Comparison of ENCODE assay signal across 8 cellular contexts in the genomic region with DNA sequence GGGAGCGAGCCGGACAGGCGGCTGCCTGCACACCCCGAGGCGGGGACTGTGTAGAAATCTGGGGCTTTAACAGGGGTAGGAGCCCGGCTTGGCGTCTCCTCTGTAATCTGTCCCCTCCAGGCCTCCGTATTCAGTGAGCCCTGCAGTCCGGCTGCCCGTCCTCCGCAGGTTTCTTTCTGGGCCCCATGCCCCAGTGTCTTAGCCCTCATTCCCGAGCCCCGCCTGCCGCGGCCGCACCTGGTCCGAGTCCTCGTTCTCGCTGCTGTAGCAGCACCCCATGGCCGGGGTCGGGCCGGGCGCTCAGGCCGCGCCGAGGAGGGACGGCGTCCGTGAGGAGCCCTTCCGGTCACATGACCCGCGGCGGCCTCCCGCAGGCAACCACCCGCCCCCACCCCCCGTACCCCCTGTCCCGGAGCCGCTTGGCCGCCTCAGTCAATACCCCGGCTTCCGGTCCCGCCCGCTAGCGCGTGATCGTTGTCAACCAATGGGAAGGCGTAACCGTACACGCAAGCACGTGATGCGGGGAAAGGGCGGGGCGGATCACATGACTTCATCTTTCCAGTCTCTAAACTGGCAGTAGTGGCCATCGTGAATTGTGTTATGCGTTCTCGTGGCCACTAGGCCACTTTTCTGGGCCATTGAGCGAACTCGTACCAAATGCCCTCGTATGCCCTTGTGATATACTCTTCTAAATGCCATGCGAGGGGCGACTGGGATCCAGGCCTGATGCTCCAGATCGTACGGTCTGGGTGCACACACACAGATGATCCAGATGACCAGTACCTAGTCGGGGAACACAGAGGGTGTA. TPM values are rescaled to one million over a fixed set of nuclear protein-coding genes. Genes with fewer than 3 reads are reported as not detected.
A peak's percentile ranks its signal among the peaks of the same experiment; 100 is the strongest.
DNase-seq lines count a peak whose midpoint lies in the region; ATAC-seq, FAIRE-seq and TF ChIP-seq lines count a peak whose summit lies in the region.

A gene (minus strand): TSS at position 352 of the 808 bp plus-strand sequence. CDS start 73 bp downstream, at position 279.

- ATAC-seq in HG02870 (IDR thresholded peaks at IDR 0.05; ENCODE audit: unreplicated experiment) (peak; percentile 87), left cardiac atrium (peak; percentile 99 to 100)

- peak; percentile 93 for TF ChIP-seq POLR2A in GM12891 (IDR thresholded peaks at IDR 0.05; ENCODE audit: low read depth, low read length)

- TF ChIP-seq CTCF in progenitor cell of endocrine pancreas (IDR thresholded peaks at IDR 0.05; ENCODE audit: unreplicated experiment) = peak; percentile 51

- H3K36me3 Mint-ChIP-seq in T-helper 1 cell treated with Interleukin-12 subunit alpha and Interleukin-12 subunit beta and Interleukin-4 antibody, amounts not matched to agents 30 μg/mL and 1 μg/mL, for 36 hours (ENCODE audit: low read depth) = peaks cover 18% of the 10 kb centered on the region
- H3K36me3 Mint-ChIP-seq in progenitor cell of endocrine pancreas (ENCODE audit: insufficient read depth) = peaks cover 5% of the 10 kb centered on the region

- intact Hi-C loops in left cardiac atrium (cut with DNase I) = loop anchor here in 1 of 2 donors (2.0 kb wide), 1 partner anchor 62 kb away; no protein-coding TSS in a partner anchor

- H3K4me3 Mint-ChIP-seq in T-helper 1 cell treated with Interleukin-12 subunit alpha and Interleukin-12 subunit beta and Interleukin-4 antibody, amounts not matched to agents 30 μg/mL and 1 μg/mL, for 36 hours = peak within 1 kb of the TSS; percentile 96
- peak within 1 kb of the TSS; percentile 91 for H3K4me3 Mint-ChIP-seq in progenitor cell of endocrine pancreas (ENCODE audit: low read depth)

- DNase-seq in GM12891 (ENCODE audit: insufficient read length, low spot score) (peak; percentile 95), NCI-H1694 (lab: John Stamatoyannopoulos, UW) (peak; percentile 95), amniotic stem cell (lab: John Stamatoyannopoulos, UW) (peak; percentile 91), left cardiac atrium (peak; percentile 100), progenitor cell of endocrine pancreas (ENCODE audit: low spot score, unreplicated experiment) (peak; percentile 96), ureter (ENCODE audit: low spot score) (peak; percentile 100)

- no peaks in the 10 kb centered on the region for H3K9me3 Mint-ChIP-seq in T-helper 1 cell treated with Interleukin-12 subunit alpha and Interleukin-12 subunit beta and Interleukin-4 antibody, amounts not matched to agents 30 μg/mL and 1 μg/mL, for 36 hours
- H3K9me3 Mint-ChIP-seq in progenitor cell of endocrine pancreas (ENCODE audit: low read depth) = no peaks in the 10 kb centered on the region

- peak; percentile 99 for FAIRE-seq in GM12891 (lab: Jason Lieb, UNC)

- peak within 1 kb of the TSS; percentile 89 for H3K27ac Mint-ChIP-seq in T-helper 1 cell treated with Interleukin-12 subunit alpha and Interleukin-12 subunit beta and Interleukin-4 antibody, amounts not matched to agents 30 μg/mL and 1 μg/mL, for 36 hours
- peak within 1 kb of the TSS; percentile 98 for H3K27ac Mint-ChIP-seq in progenitor cell of endocrine pancreas

- H3K27me3 Mint-ChIP-seq in T-helper 1 cell treated with Interleukin-12 subunit alpha and Interleukin-12 subunit beta and Interleukin-4 antibody, amounts not matched to agents 30 μg/mL and 1 μg/mL, for 36 hours (ENCODE audit: low read depth) = no peaks in the 10 kb centered on the region
- no peaks in the 10 kb centered on the region for H3K27me3 Mint-ChIP-seq in progenitor cell of endocrine pancreas

- peaks cover 35% of the 10 kb centered on the region for H3K4me1 Mint-ChIP-seq in T-helper 1 cell treated with Interleukin-12 subunit alpha and Interleukin-12 subunit beta and Interleukin-4 antibody, amounts not matched to agents 30 μg/mL and 1 μg/mL, for 36 hours (ENCODE audit: low read depth)
- H3K4me1 Mint-ChIP-seq in progenitor cell of endocrine pancreas (ENCODE audit: low read depth) = peaks cover 28% of the 10 kb centered on the region

TF ChIP-seq in GM12891, 5 proteins besides CTCF, POLR2A, EP300 and RAD21:
- TF ChIP-seq TAF1 (IDR thresholded peaks at IDR 0.05; ENCODE audit: low read depth, low read length) (peak; percentile 43; the same call in 1 of the 2 replicates), POLR2AphosphoS5 (IDR thresholded peaks at IDR 0.05; ENCODE audit: low read depth, low read length) (peak; percentile 92), PAX5 (IDR thresholded peaks at IDR 0.05; ENCODE audit: insufficient read depth, low read length, severe bottlenecking) (no peak), SPI1 (IDR thresholded peaks at IDR 0.05; ENCODE audit: low read depth, low read length) (no peak)

RNA-seq across cellular contexts. Expression of the gene that starts here (rescaled TPM):
- 82.0 TPM for polyA plus RNA-seq in GM12891 (2012; ENCODE audit: low read depth, missing spikeins)
- 10 to 100 TPM; 76.4 to 88.0 TPM for total RNA-seq in left cardiac atrium
- 84.9 and 85.4 TPM in 2 replicates for total RNA-seq in progenitor cell of endocrine pancreas
- 92.2 TPM for total RNA-seq in ureter

Comparison
In these comparisons a context has a peak if more than half of its experiments do, and no peak if none do; other contexts are left out.
1. Peak in every context shown above with its lines: DNase-seq and ATAC-seq.